ENCODE assay signal across 7 cellular contexts in the genomic region with DNA sequence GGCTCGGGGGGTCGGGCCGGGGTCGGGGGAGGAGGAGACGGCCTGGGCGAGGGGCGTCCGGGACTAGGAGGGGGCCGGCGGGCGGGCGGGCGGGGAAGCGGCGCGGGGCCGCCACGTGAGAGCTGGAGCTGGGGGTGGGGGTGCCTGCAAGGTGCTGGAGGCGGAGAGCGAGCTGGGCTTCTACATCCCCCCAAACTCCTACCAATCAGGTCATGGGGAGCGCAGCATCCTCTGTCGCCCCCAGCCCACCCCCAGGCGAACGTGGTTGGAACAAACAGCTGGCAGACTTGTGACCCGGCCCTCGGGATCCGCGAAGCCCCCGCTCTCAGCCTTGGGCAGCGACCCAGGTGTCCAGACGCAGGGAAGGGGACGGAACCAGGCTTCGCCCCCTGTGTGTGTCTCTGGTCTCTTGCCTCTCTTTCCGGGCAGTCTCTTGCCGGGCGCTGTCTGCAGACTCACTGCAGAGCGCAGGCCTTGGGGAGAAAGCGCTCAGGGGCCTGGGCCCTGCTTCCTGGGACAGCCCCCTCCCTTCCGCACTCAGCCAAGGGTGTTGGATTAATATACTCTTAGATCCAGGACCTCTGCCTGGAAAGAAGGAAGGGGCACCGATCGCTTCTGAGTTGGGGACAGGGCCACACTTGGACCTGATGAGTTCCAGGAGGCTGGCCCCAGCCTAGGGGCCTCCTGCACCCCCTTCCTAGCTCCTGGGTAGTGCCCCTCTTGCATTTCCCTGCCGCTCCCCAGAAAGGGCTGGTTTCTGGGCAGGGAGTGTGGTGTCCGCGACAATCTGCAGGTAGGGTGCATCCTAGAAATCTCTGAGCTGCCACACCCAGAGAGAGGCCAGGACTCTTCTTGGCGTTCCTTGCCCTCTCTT. TPM values are rescaled to one million over a fixed set of nuclear protein-coding genes. Genes with fewer than 3 reads are reported as not detected.
DNase-seq lines count a peak whose midpoint lies in the region; ATAC-seq and TF ChIP-seq lines count a peak whose summit lies in the region.

No MANE protein-coding gene starts in this region.

- peaks cover 23% of the 10 kb centered on the region for H3K4me1 Mint-ChIP-seq in HFFc6 (ENCODE audit: low read depth)
- H3K4me1 Mint-ChIP-seq in activated naive CD8-positive, alpha-beta T cell treated with anti-CD3 and anti-CD28 coated beads for 36 hours = peaks cover 12% of the 10 kb centered on the region
- H3K4me1 Mint-ChIP-seq in stimulated activated effector memory CD8-positive, alpha-beta T cell treated with anti-CD3 and anti-CD28 coated beads, Interleukin-12 subunit alpha, Interleukin-12 subunit beta, amount 100 ng/mL, for 72 hours = peaks cover 23% of the 10 kb centered on the region

- no peak for DNase-seq in HFFc6
- DNase-seq in activated naive CD8-positive, alpha-beta T cell treated with anti-CD3 and anti-CD28 coated beads for 36 hours = no peak
- DNase-seq in stimulated activated effector memory CD8-positive, alpha-beta T cell treated with anti-CD3 and anti-CD28 coated beads, Interleukin-12 subunit alpha, Interleukin-12 subunit beta, amount 100 ng/mL, for 72 hours (ENCODE audit: low spot score in 2 of 2) = no peak
- DNase-seq in NCI-H774 (lab: John Stamatoyannopoulos, UW) = no peak
- DNase-seq in midbrain (lab: John Stamatoyannopoulos, UW) = no peak
- no peak for DNase-seq in NCI-H2081 (lab: John Stamatoyannopoulos, UW)

- peaks cover 8% of the 10 kb centered on the region for H3K27me3 ChIP-seq in iPS-18a (ENCODE audit: control insufficient read depth, insufficient read depth, low read length)

- H3K27ac Mint-ChIP-seq in HFFc6 = no peak overlapping the region
- H3K27ac Mint-ChIP-seq in activated naive CD8-positive, alpha-beta T cell treated with anti-CD3 and anti-CD28 coated beads for 36 hours = no peak overlapping the region
- no peak overlapping the region for H3K27ac Mint-ChIP-seq in stimulated activated effector memory CD8-positive, alpha-beta T cell treated with anti-CD3 and anti-CD28 coated beads, Interleukin-12 subunit alpha, Interleukin-12 subunit beta, amount 100 ng/mL, for 72 hours

- peak overlapping the region; percentile 84 for H3K4me3 Mint-ChIP-seq in HFFc6
- H3K4me3 Mint-ChIP-seq in activated naive CD8-positive, alpha-beta T cell treated with anti-CD3 and anti-CD28 coated beads for 36 hours = peak overlapping the region; percentile 66
- peak overlapping the region; percentile 38 for H3K4me3 Mint-ChIP-seq in stimulated activated effector memory CD8-positive, alpha-beta T cell treated with anti-CD3 and anti-CD28 coated beads, Interleukin-12 subunit alpha, Interleukin-12 subunit beta, amount 100 ng/mL, for 72 hours

- peak overlapping the region; percentile 65 for H3K4me3 ChIP-seq in iPS-18a (ENCODE audit: low read length)

- H3K36me3 ChIP-seq in iPS-18a (ENCODE audit: control insufficient read depth, low read depth, low read length) = no peaks in the 10 kb centered on the region

- H3K9me3 ChIP-seq in iPS-18a (ENCODE audit: control insufficient read depth, low read depth, low read length) = no peaks in the 10 kb centered on the region

- ATAC-seq in stimulated activated effector memory CD8-positive, alpha-beta T cell treated with anti-CD3 and anti-CD28 coated beads, Interleukin-12 subunit alpha, Interleukin-12 subunit beta, amount 100 ng/mL, for 72 hours = no peak

- H3K4me1 ChIP-seq in iPS-18a (ENCODE audit: control insufficient read depth, low read depth, low read length) = peaks cover 11% of the 10 kb centered on the region

- H3K27ac ChIP-seq in iPS-18a (ENCODE audit: low read length) = no peak overlapping the region

- no peaks in the 10 kb centered on the region for H3K9me3 Mint-ChIP-seq in HFFc6
- H3K9me3 Mint-ChIP-seq in activated naive CD8-positive, alpha-beta T cell treated with anti-CD3 and anti-CD28 coated beads for 36 hours = no peaks in the 10 kb centered on the region
- H3K9me3 Mint-ChIP-seq in stimulated activated effector memory CD8-positive, alpha-beta T cell treated with anti-CD3 and anti-CD28 coated beads, Interleukin-12 subunit alpha, Interleukin-12 subunit beta, amount 100 ng/mL, for 72 hours = no peaks in the 10 kb centered on the region

- peak overlapping the region; percentile 14 for H3K9ac ChIP-seq in iPS-18a (ENCODE audit: low read length)

- H3K36me3 Mint-ChIP-seq in HFFc6 (ENCODE audit: low read depth) = 0 out of 2 replicates have a peak, but pooled peaks cover 3% of the 10 kb centered on the region
- H3K36me3 Mint-ChIP-seq in activated naive CD8-positive, alpha-beta T cell treated with anti-CD3 and anti-CD28 coated beads for 36 hours = peaks cover 8% of the 10 kb centered on the region
- peaks cover 11% of the 10 kb centered on the region for H3K36me3 Mint-ChIP-seq in stimulated activated effector memory CD8-positive, alpha-beta T cell treated with anti-CD3 and anti-CD28 coated beads, Interleukin-12 subunit alpha, Interleukin-12 subunit beta, amount 100 ng/mL, for 72 hours

- peaks cover 5% of the 10 kb centered on the region for H3K27me3 Mint-ChIP-seq in HFFc6 (ENCODE audit: insufficient read depth)
- no peaks in the 10 kb centered on the region for H3K27me3 Mint-ChIP-seq in activated naive CD8-positive, alpha-beta T cell treated with anti-CD3 and anti-CD28 coated beads for 36 hours

- TF ChIP-seq CTCF in HFFc6 (IDR thresholded peaks at IDR 0.05) = no peak

RNA-seq across cellular contexts. Expression of gene RASL10B, which starts 0.7 kb away (rescaled TPM):
- total RNA-seq in HFFc6 (2021; fragmentation: NEBNext Ultra II Directional; extraction: Animal tissue kit (Norgen Biotek cat#: 25700)) = 1 to 10 TPM; 1.7 to 5.0 (median 1.8) TPM
- 1 to 10 TPM; 2.5 to 2.6 TPM for total RNA-seq in activated naive CD8-positive, alpha-beta T cell treated with anti-CD3 and anti-CD28 coated beads for 36 hours

RNA-seq across cellular contexts. Expression of gene GAS2L2, which starts 20.9 kb away (rescaled TPM):
- not detected for total RNA-seq in HFFc6 (2021; fragmentation: NEBNext Ultra II Directional; extraction: Animal tissue kit (Norgen Biotek cat#: 25700))
- under 1 TPM; 0.40 to 0.43 TPM for total RNA-seq in activated naive CD8-positive, alpha-beta T cell treated with anti-CD3 and anti-CD28 coated beads for 36 hours

RNA-seq across cellular contexts. Expression of gene C17orf50, which starts 28.5 kb away (rescaled TPM):
- total RNA-seq in HFFc6 (2021; fragmentation: NEBNext Ultra II Directional; extraction: Animal tissue kit (Norgen Biotek cat#: 25700)) = not detected
- total RNA-seq in activated naive CD8-positive, alpha-beta T cell treated with anti-CD3 and anti-CD28 coated beads for 36 hours = not detected
